In genomic region chr7:138952791-138953190, GRCh38 we compare ENCODE assay signal across 25 cellular contexts.
"Had no signal": no experiment of that assay in that cellular context is flagged by ENCODE, and none has a peak within 500 bp of the region (broad histone marks: within the 10 kb centered on the region; RNA-seq: fewer than 3 reads in every experiment).

No MANE protein-coding gene starts in this region.

- H3K9me3 ChIP-seq: body of pancreas, breast epithelium, SJSA1 had no signal

- ATAC-seq: activated CD8-positive, alpha-beta T cell treated with anti-CD3 and anti-CD28 coated beads for 36 hours; activated T-cell treated with anti-CD3 and anti-CD28 coated beads, Interleukin-2, amount 50 U/mL, for 72 hours; activated T-helper 17 cell treated with anti-CD3 and anti-CD28 coated beads, Interleukin-2, amount 50 U/mL, for 72 hours; body of pancreas; Panc1 had no signal

- DNase-seq: activated CD4-positive, alpha-beta T cell treated with anti-CD3 and anti-CD28 coated beads, Interleukin-2, amount 10 ng/mL, durations not matched to agents 24 days and 14 days; activated CD4-positive, alpha-beta T cell treated with anti-CD3 and anti-CD28 coated beads, Interleukin-2, amount 50 U/mL, for 4 hours; activated CD8-positive, alpha-beta T cell treated with anti-CD3 and anti-CD28 coated beads for 36 hours; activated effector memory CD4-positive, alpha-beta T cell treated with anti-CD3 and anti-CD28 coated beads, Interleukin-2, amount 50 U/mL, for 16 hours; activated naive CD4-positive, alpha-beta T cell; activated naive CD4-positive, alpha-beta T cell treated with anti-CD3 and anti-CD28 coated beads, Interleukin-2, amount 50 U/mL, for 16 hours; activated naive CD8-positive, alpha-beta T cell treated with anti-CD3 and anti-CD28 coated beads for 36 hours; activated T-cell treated with anti-CD3 and anti-CD28 coated beads, Interleukin-2, amount 50 U/mL, for 1 hour; activated T-cell treated with anti-CD3 and anti-CD28 coated beads, Interleukin-2, amount 50 U/mL, for 72 hours; body of pancreas; cerebellar nuclear complex; NCI-H1105 treated with DMSO at 0.1 percent for 48 hours; NCI-H1436; NCI-H1694; NCI-H2029; NCI-H345; NCI-H524 treated with DMSO at 0.1 percent for 48 hours; RPMI8226; SHP77 treated with DMSO at 0.1 percent for 48 hours; SW 1271 had no signal

- H3K36me3 ChIP-seq: breast epithelium, SJSA1 had no signal

- H3K9ac ChIP-seq: KMS-11 had no signal

- H3K4me3 ChIP-seq: body of pancreas, breast epithelium, SJSA1 had no signal

- H3K4me2 ChIP-seq: KMS-11 had no signal

- H3K4me1 ChIP-seq: breast epithelium, SJSA1 had no signal

- H3K27ac ChIP-seq: body of pancreas, breast epithelium, KMS-11, SJSA1 had no signal

- H3K27me3 ChIP-seq: body of pancreas, breast epithelium, SJSA1 had no signal
